21 cellular contexts compared by ENCODE assay signal in genomic region chr9:130634801-130635200, GRCh38. TPM values are rescaled to one million over a fixed set of nuclear protein-coding genes. Genes with fewer than 3 reads are reported as not detected.
"Had no signal": no experiment of that assay in that cellular context is flagged by ENCODE, and none has a peak within 500 bp of the region (broad histone marks: within the 10 kb centered on the region; RNA-seq: fewer than 3 reads in every experiment).

No MANE protein-coding gene starts in this region.

- H3K27me3 ChIP-seq: brain microvascular endothelial cell had no signal

- H3K4me3 Mint-ChIP-seq: activated naive CD8-positive, alpha-beta T cell treated with anti-CD3 and anti-CD28 coated beads, Interleukin-2, amount 10 ng/mL, durations not matched to agents 7 days and 5 days; activated T-cell treated with anti-CD3 and anti-CD28 coated beads, Interleukin-2, amount 50 U/mL, for 72 hours; natural killer cell treated with Interleukin-12 subunit alpha and Interleukin-12 subunit beta and Interleukin-15 and Interleukin-18, amount 100 ng/mL, for 72 hours; T-helper 1 cell treated with Interleukin-12 subunit alpha and Interleukin-12 subunit beta and Interleukin-4 antibody, amounts not matched to agents 30 μg/mL and 1 μg/mL, for 36 hours had no signal

- H3K27ac Mint-ChIP-seq: activated naive CD8-positive, alpha-beta T cell treated with anti-CD3 and anti-CD28 coated beads, Interleukin-2, amount 10 ng/mL, durations not matched to agents 7 days and 5 days; activated T-cell treated with anti-CD3 and anti-CD28 coated beads, Interleukin-2, amount 50 U/mL, for 72 hours; natural killer cell treated with Interleukin-12 subunit alpha and Interleukin-12 subunit beta and Interleukin-15 and Interleukin-18, amount 100 ng/mL, for 72 hours; T-helper 1 cell treated with Interleukin-12 subunit alpha and Interleukin-12 subunit beta and Interleukin-4 antibody, amounts not matched to agents 30 μg/mL and 1 μg/mL, for 36 hours had no signal

- H3K36me3 Mint-ChIP-seq: activated naive CD8-positive, alpha-beta T cell treated with anti-CD3 and anti-CD28 coated beads, Interleukin-2, amount 10 ng/mL, durations not matched to agents 7 days and 5 days; natural killer cell treated with Interleukin-12 subunit alpha and Interleukin-12 subunit beta and Interleukin-15 and Interleukin-18, amount 100 ng/mL, for 72 hours had no signal

- H3K27ac ChIP-seq: brain microvascular endothelial cell, epithelial cell of prostate had no signal

- H3K9me3 Mint-ChIP-seq: activated naive CD8-positive, alpha-beta T cell treated with anti-CD3 and anti-CD28 coated beads, Interleukin-2, amount 10 ng/mL, durations not matched to agents 7 days and 5 days; activated T-cell treated with anti-CD3 and anti-CD28 coated beads, Interleukin-2, amount 50 U/mL, for 72 hours; natural killer cell treated with Interleukin-12 subunit alpha and Interleukin-12 subunit beta and Interleukin-15 and Interleukin-18, amount 100 ng/mL, for 72 hours; T-helper 1 cell treated with Interleukin-12 subunit alpha and Interleukin-12 subunit beta and Interleukin-4 antibody, amounts not matched to agents 30 μg/mL and 1 μg/mL, for 36 hours had no signal

- DNase-seq: activated CD4-positive, alpha-beta T cell treated with anti-CD3 and anti-CD28 coated beads for 48 hours; activated CD8-positive, alpha-beta memory T cell treated with anti-CD3 and anti-CD28 coated beads, Interleukin-2, amount 50 U/mL, for 48 hours; activated naive CD4-positive, alpha-beta T cell; activated naive CD8-positive, alpha-beta T cell treated with anti-CD3 and anti-CD28 coated beads, Interleukin-2, amount 10 ng/mL, durations not matched to agents 7 days and 5 days; activated T-cell treated with anti-CD3 and anti-CD28 coated beads, Interleukin-2, amount 50 U/mL, for 72 hours; brain microvascular endothelial cell; effector CD8-positive, alpha-beta T cell; foreskin melanocyte; mesenchymal stem cell; nucleus accumbens; right cardiac atrium; small intestine; stimulated activated CD4-positive, alpha-beta T cell treated with anti-CD3 and anti-CD28 coated beads, Interleukin-4, amount 100 ng/mL, for 4 hours; stimulated activated CD8-positive, alpha-beta memory T cell treated with anti-CD3 and anti-CD28 coated beads, Interleukin-4, amount 100 ng/mL, for 48 hours; stimulated activated naive CD8-positive, alpha-beta T cell treated with anti-CD3 and anti-CD28 coated beads, Interleukin-15, Interleukin-2, amounts not matched to agents 100 U/mL and 50 U/mL, for 24 hours; trophoblast cell had no signal

- H3K27me3 Mint-ChIP-seq: activated naive CD8-positive, alpha-beta T cell treated with anti-CD3 and anti-CD28 coated beads, Interleukin-2, amount 10 ng/mL, durations not matched to agents 7 days and 5 days; natural killer cell treated with Interleukin-12 subunit alpha and Interleukin-12 subunit beta and Interleukin-15 and Interleukin-18, amount 100 ng/mL, for 72 hours had no signal

- H3K4me1 Mint-ChIP-seq: activated naive CD8-positive, alpha-beta T cell treated with anti-CD3 and anti-CD28 coated beads, Interleukin-2, amount 10 ng/mL, durations not matched to agents 7 days and 5 days had no signal

- ATAC-seq: activated T-cell treated with anti-CD3 and anti-CD28 coated beads, Interleukin-2, amount 50 U/mL, for 72 hours; natural killer cell treated with Interleukin-12 subunit alpha and Interleukin-12 subunit beta and Interleukin-15 and Interleukin-18, amount 100 ng/mL, for 72 hours; right cardiac atrium; stimulated activated naive CD8-positive, alpha-beta T cell treated with anti-CD3 and anti-CD28 coated beads, Interleukin-15, Interleukin-2, amounts not matched to agents 100 U/mL and 50 U/mL, for 24 hours had no signal

RNA-seq across cellular contexts. Expression of gene PRDM12, which starts 29.6 kb away (rescaled TPM):
- total RNA-seq: activated T-cell treated with anti-CD3 and anti-CD28 coated beads, Interleukin-2, amount 50 U/mL, for 72 hours; fibroblast of lung; liver; right cardiac atrium had no signal
